ENCODE assay signal across 26 cellular contexts in the genomic region with DNA sequence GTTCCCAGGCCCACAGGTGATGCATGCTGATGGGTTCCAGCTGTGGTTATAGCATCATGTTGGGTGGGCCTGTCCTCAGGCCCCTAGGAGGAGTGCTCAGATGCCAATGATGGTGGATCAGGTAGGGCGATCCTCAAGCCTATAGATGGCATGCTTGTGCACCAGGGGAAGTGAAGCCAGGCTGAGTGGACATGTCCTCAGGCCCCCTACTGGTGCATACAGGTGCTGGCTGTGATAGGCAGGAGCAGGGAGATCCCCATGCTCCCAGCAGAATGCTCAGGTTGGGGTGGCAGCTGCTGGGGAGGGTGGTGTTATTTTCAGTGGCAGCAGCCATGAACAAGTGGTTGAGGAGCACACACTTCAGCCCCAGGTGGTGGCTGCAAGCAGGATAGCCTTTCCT.
DNase-seq lines count a peak whose midpoint lies in the region; TF ChIP-seq lines count a peak whose summit lies in the region.
"Had no signal": no experiment of that assay in that cellular context is flagged by ENCODE, and none has a peak within 500 bp of the region (broad histone marks: within the 10 kb centered on the region; RNA-seq: fewer than 3 reads in every experiment).

No MANE protein-coding gene starts in this region.

- peaks cover 17% of the 10 kb centered on the region for H3K27me3 Mint-ChIP-seq in H9 (ENCODE audit: low read depth)
- H3K27me3 Mint-ChIP-seq in CD14-positive monocyte (ENCODE audit: low read depth in 3 of 3): peaks cover 0 to 3% (median 0%) of the 10 kb centered on the region in 3 donors
- H3K27me3 Mint-ChIP-seq: activated CD8-positive, alpha-beta T cell treated with anti-CD3 and anti-CD28 coated beads for 36 hours had no signal

- no peak overlapping the region for H3T11ph ChIP-seq in H9 (ENCODE audit: low read length)

- H3K4ac ChIP-seq in H9 (ENCODE audit: low read depth, low read length): no peak overlapping the region

- no peak overlapping the region for H3K27ac Mint-ChIP-seq in H9
- no peak overlapping the region for H3K27ac Mint-ChIP-seq in CD14-positive monocyte
- H3K27ac Mint-ChIP-seq: activated B cell treated with CpG ODN at 0.5 μM for 24 hours; activated CD8-positive, alpha-beta T cell treated with anti-CD3 and anti-CD28 coated beads for 36 hours; effector memory CD8-positive, alpha-beta T cell; memory B cell had no signal

- CTCF ChIA-PET in GM10248 (lab: Yijun Ruan, JAX): no interaction called here

- DNase-seq in GM10248 (ENCODE audit: extremely low spot score): peak; percentile 5
- no peak for DNase-seq in H9
- DNase-seq in NAMALWA (ENCODE audit: low spot score): peak; percentile 1
- no peak for DNase-seq in CD14-positive monocyte (ENCODE audit: low spot score)
- DNase-seq in lower leg skin (ENCODE audit: low spot score in 2 of 2): no peak
- no peak for DNase-seq in hepatic stellate cell (ENCODE audit: low spot score)
- no peak for DNase-seq in GM13977 (ENCODE audit: low spot score)
- DNase-seq: activated B cell treated with CpG ODN at 0.5 μM for 24 hours; activated CD8-positive, alpha-beta T cell treated with anti-CD3 and anti-CD28 coated beads for 36 hours; activated T-cell treated with anti-CD3 and anti-CD28 coated beads for 4 hours; adrenal gland; brain microvascular endothelial cell; C1 segment of cervical spinal cord; effector memory CD8-positive, alpha-beta T cell; gastrocnemius medialis; NCI-H524; nucleus accumbens; stimulated activated CD4-positive, alpha-beta T cell treated with anti-CD3 and anti-CD28 coated beads, Interleukin-2, amount 100 ng/mL, for 48 hours; stimulated activated naive CD4-positive, alpha-beta T cell; T-helper 9 cell had no signal

- H2BK15ac ChIP-seq in H9 (ENCODE audit: low read depth, low read length): no peak overlapping the region

- H3K79me1 ChIP-seq in H9 (ENCODE audit: insufficient read depth, low read depth, low read length, poor library complexity, severe bottlenecking): no peaks in the 10 kb centered on the region

- no peak overlapping the region for H3K18ac ChIP-seq in H9 (ENCODE audit: insufficient read length, low read depth, low read length)

- no peak overlapping the region for H3K4me3 Mint-ChIP-seq in H9
- no peak overlapping the region for H3K4me3 Mint-ChIP-seq in CD14-positive monocyte
- H3K4me3 Mint-ChIP-seq: activated B cell treated with CpG ODN at 0.5 μM for 24 hours; activated CD8-positive, alpha-beta T cell treated with anti-CD3 and anti-CD28 coated beads for 36 hours; effector memory CD8-positive, alpha-beta T cell; memory B cell had no signal

- no peak overlapping the region for H4K91ac ChIP-seq in H9 (ENCODE audit: insufficient read length, low read depth, low read length)

- H3K79me2 ChIP-seq in H9 (ENCODE audit: insufficient read depth, low read length): no peaks in the 10 kb centered on the region

- TF ChIP-seq POLR2A in lower leg skin (IDR thresholded peaks at IDR 0.05): no peak

- H3K4me1 ChIP-seq in H9 (ENCODE audit: insufficient read depth, low read length): no peaks in the 10 kb centered on the region
- H3K4me1 ChIP-seq: adrenal gland, esophagus muscularis mucosa, gastrocnemius medialis had no signal

- no peaks in the 10 kb centered on the region for H4K20me1 ChIP-seq in H9 (ENCODE audit: control insufficient read depth, insufficient read depth, insufficient read length)

- H2AFZ ChIP-seq in H9 (ENCODE audit: low read length): no peak overlapping the region

- in situ Hi-C loops in GM13977 (cut with MboI; ENCODE audit: low pct_unique_long_range_greater_than_20kb, low sequenced_read_pairs, unreplicated experiment): no loop called here

- no peaks in the 10 kb centered on the region for H3K27me3 ChIP-seq in H9 (ENCODE audit: insufficient read depth, low read length)
- H3K27me3 ChIP-seq: adrenal gland, brain microvascular endothelial cell, esophagus muscularis mucosa, gastrocnemius medialis had no signal

- H2BK5ac ChIP-seq in H9 (ENCODE audit: insufficient read length, low read length): no peak overlapping the region

- no CpG with 5 or more reads among the region's 1 CpG for WGBS in H9 (ENCODE audit: extremely low coverage, insufficient read length, low lambda C conversion rate)
- 55% methylated on average over 1 of the region's 1 CpG; no CpG with 5 or more reads in 1 of the 2 donors for WGBS in lower leg skin, 2 donors

- H3K23me2 ChIP-seq in H9 (ENCODE audit: insufficient read length, low read depth, low read length, poor library complexity, severe bottlenecking): no peaks in the 10 kb centered on the region

- H3K36me3 Mint-ChIP-seq in H9 (ENCODE audit: insufficient read depth in 1 of 3, low read depth in 3 of 3): peaks cover 39 to 64% (median 63%) of the 10 kb centered on the region in 3 experiments
- no peaks in the 10 kb centered on the region for H3K36me3 Mint-ChIP-seq in CD14-positive monocyte
- H3K36me3 Mint-ChIP-seq: memory B cell had no signal

- peak; percentile 12; the same call in 1 of the 2 replicates for TF ChIP-seq CTCF in 22Rv1 (IDR thresholded peaks at IDR 0.05)
- no peak for TF ChIP-seq CTCF in GM10248 (IDR thresholded peaks at IDR 0.05; ENCODE audit: control extremely low read depth, extremely low read depth, low read depth, missing control alignments)
- 0 out of 3 replicates have a peak, but pooled peaks have one; percentile 17 for TF ChIP-seq CTCF in H9 (conservative IDR thresholded peaks at IDR 0.05)
- TF ChIP-seq CTCF in CD14-positive monocyte (IDR thresholded peaks at IDR 0.05): no peak
- TF ChIP-seq CTCF in lower leg skin (IDR thresholded peaks at IDR 0.05): no peak
- no peak for TF ChIP-seq CTCF in GM13977 (IDR thresholded peaks at IDR 0.05; ENCODE audit: extremely low read depth, insufficient read depth, missing control alignments)

- H4K8ac ChIP-seq in H9 (replicated peaks; ENCODE audit: insufficient read length, low read depth, low read length): no peak overlapping the region

- no peak overlapping the region for H2AK5ac ChIP-seq in H9 (ENCODE audit: insufficient read length, low read length)

- intact Hi-C loops in CD14-positive monocyte (cut with micrococcal nuclease) (no loop called here), lower leg skin (cut with DNase I; ENCODE audit: low total_unique reads) (no loop called here)

- no peak overlapping the region for H3K56ac ChIP-seq in H9 (ENCODE audit: insufficient read length, low read depth, low read length)

- H3K9ac ChIP-seq in H9 (ENCODE audit: extremely low read depth, insufficient read length, low read length): no peak overlapping the region

- H2BK120ac ChIP-seq in H9 (ENCODE audit: low read depth, low read length, poor library complexity, severe bottlenecking): no peak overlapping the region

- no peak overlapping the region for H4K5ac ChIP-seq in H9 (ENCODE audit: insufficient read length, low read depth, low read length)

- H3K23ac ChIP-seq in H9 (ENCODE audit: insufficient read length, low read depth, low read length): no peak overlapping the region

- H3K4me1 Mint-ChIP-seq in H9 (no peaks in the 10 kb centered on the region), CD14-positive monocyte (no peaks in the 10 kb centered on the region)
- H3K4me1 Mint-ChIP-seq: activated B cell treated with CpG ODN at 0.5 μM for 24 hours, memory B cell had no signal

- H3K4me3 ChIP-seq in lower leg skin (ENCODE audit: low read depth, poor library complexity, severe bottlenecking): no peak overlapping the region
- H3K4me3 ChIP-seq: adrenal gland, esophagus muscularis mucosa, gastrocnemius medialis, smooth muscle cell, thoracic aorta had no signal

- no peak overlapping the region for H2BK12ac ChIP-seq in H9 (ENCODE audit: insufficient read length, low read depth, low read length)

- no peak overlapping the region for H2BK20ac ChIP-seq in H9 (ENCODE audit: low read depth, low read length, poor library complexity, severe bottlenecking)

- no peak overlapping the region for H3K4me2 ChIP-seq in H9 (ENCODE audit: insufficient read depth, insufficient read length, low read length)
- H3K4me2 ChIP-seq: smooth muscle cell had no signal

- POLR2A ChIA-PET in GM10248 (lab: Yijun Ruan, JAX): no interaction called here

- H3K9me3 ChIP-seq in H9 (ENCODE audit: control insufficient read depth, low read depth, low read length): peaks cover 18% of the 10 kb centered on the region
- H3K9me3 ChIP-seq: adrenal gland, gastrocnemius medialis had no signal

- H3K14ac ChIP-seq in H9 (ENCODE audit: insufficient read depth, low read length): no peak overlapping the region

- H3K27ac ChIP-seq in 22Rv1: no peak overlapping the region
- no peak overlapping the region for H3K27ac ChIP-seq in H9 (ENCODE audit: insufficient read length, low read depth, low read length)
- H3K27ac ChIP-seq: adrenal gland, brain microvascular endothelial cell, esophagus muscularis mucosa, gastrocnemius medialis, RWPE1, thoracic aorta had no signal

- H3K9me3 Mint-ChIP-seq in H9 (peaks cover 53 to 68% of the 10 kb centered on the region in 2 experiments), CD14-positive monocyte (peaks cover 0 to 5% (median 0%) of the 10 kb centered on the region in 7 donors)
- H3K9me3 Mint-ChIP-seq: activated B cell treated with CpG ODN at 0.5 μM for 24 hours, memory B cell had no signal

Comparison
In these comparisons a context has a peak if more than half of its experiments do, and no peak if none do; other contexts are left out.
1. CTCF ChIP-seq: peak in 22Rv1 (single experiment) and H9 (single experiment); none in GM10248 (single experiment), CD14-positive monocyte (single experiment), lower leg skin (0 of 3) and GM13977 (single experiment).
2. DNase-seq: peak in GM10248 (single experiment) and NAMALWA (single experiment); none in H9 (single experiment), CD14-positive monocyte (single experiment), lower leg skin (0 of 2), hepatic stellate cell (single experiment) and GM13977 (single experiment).